1 cellular context compared by ENCODE assay signal in the genomic region with DNA sequence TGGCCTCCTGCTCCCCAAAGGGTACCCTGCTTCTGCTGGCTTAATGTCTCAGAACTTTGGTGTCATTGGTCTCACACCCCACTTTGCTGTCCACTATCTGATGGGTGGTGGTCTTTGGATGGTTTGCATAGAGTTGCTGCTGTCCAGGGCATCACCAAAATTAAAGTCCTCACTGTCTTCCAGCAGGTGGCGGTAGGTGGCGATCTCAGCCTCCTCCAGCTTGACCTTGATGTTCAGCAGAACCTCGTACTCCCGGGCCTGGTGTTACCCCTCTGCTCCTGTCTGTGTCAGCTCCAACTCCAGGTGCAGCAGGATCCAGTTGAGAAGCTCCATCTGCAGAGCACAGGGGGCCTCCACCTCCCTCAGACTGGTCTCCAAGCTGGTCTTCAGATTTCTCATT.
TF ChIP-seq lines count a peak whose summit lies in the region.

No MANE protein-coding gene starts in this region.

TF ChIP-seq in H1, 55 proteins besides CTCF, POLR2A, EP300 and RAD21 (continued from another document):
- TF ChIP-seq, protein P1, sequence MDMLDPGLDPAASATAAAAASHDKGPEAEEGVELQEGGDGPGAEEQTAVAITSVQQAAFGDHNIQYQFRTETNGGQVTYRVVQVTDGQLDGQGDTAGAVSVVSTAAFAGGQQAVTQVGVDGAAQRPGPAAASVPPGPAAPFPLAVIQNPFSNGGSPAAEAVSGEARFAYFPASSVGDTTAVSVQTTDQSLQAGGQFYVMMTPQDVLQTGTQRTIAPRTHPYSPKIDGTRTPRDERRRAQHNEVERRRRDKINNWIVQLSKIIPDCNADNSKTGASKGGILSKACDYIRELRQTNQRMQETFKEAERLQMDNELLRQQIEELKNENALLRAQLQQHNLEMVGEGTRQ (IDR thresholded peaks at IDR 0.05; ENCODE audit: low read length): no peak
- TF ChIP-seq SP2 (IDR thresholded peaks at IDR 0.05; ENCODE audit: low read length) (no peak), HDAC2 (IDR thresholded peaks at IDR 0.05; ENCODE audit: borderline replicate concordance in 1 of 2, low read depth in 2 of 2, low read length in 2 of 2) (no peak), KDM4A (IDR thresholded peaks at IDR 0.05; ENCODE audit: low read depth, low read length, severe bottlenecking) (no peak)
